Comparison of ENCODE assay signal across 1 cellular context in the genomic region with DNA sequence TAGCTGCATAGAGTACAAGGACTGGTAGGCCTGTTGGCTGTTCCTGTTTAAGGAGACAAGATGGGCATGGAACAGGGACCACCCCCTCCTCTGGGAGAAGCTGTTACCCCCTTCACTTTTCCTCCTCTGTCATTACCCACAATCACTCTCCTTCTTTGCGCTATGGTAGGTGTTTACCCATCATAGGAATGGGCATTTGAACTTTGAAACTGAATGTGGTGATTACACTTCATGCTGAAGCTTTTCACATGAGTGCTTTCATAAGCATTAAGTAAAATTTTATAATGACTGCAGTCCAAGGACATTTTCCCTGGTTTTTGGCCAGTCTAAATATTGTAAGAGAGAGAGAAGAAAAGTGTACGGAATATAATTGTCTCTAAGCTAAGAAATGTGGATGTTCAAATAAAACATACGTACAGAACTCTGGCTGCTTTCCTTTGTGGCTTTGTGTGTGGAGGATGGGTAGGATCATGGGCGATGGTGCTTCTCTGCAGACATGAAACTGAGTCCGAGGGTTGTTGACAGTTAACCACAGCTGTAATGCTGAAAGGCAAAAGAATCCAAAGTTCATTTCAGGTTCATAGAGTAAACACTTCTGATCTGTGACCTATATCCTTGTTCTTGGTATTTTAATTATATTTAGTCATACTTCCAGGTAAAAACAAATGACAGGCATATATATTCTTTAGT.
TF ChIP-seq lines count a peak whose summit lies in the region.

No MANE protein-coding gene starts in this region.

TF ChIP-seq in HepG2, 621 proteins besides CTCF, POLR2A, EP300 and RAD21 (continued from another document and continues in another):
- TF ChIP-seq, protein P1, sequence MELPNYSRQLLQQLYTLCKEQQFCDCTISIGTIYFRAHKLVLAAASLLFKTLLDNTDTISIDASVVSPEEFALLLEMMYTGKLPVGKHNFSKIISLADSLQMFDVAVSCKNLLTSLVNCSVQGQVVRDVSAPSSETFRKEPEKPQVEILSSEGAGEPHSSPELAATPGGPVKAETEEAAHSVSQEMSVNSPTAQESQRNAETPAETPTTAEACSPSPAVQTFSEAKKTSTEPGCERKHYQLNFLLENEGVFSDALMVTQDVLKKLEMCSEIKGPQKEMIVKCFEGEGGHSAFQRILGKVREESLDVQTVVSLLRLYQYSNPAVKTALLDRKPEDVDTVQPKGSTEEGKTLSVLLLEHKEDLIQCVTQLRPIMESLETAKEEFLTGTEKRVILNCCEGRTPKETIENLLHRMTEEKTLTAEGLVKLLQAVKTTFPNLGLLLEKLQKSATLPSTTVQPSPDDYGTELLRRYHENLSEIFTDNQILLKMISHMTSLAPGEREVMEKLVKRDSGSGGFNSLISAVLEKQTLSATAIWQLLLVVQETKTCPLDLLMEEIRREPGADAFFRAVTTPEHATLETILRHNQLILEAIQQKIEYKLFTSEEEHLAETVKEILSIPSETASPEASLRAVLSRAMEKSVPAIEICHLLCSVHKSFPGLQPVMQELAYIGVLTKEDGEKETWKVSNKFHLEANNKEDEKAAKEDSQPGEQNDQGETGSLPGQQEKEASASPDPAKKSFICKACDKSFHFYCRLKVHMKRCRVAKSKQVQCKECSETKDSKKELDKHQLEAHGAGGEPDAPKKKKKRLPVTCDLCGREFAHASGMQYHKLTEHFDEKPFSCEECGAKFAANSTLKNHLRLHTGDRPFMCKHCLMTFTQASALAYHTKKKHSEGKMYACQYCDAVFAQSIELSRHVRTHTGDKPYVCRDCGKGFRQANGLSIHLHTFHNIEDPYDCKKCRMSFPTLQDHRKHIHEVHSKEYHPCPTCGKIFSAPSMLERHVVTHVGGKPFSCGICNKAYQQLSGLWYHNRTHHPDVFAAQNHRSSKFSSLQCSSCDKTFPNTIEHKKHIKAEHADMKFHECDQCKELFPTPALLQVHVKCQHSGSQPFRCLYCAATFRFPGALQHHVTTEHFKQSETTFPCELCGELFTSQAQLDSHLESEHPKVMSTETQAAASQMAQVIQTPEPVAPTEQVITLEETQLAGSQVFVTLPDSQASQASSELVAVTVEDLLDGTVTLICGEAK (IDR thresholded peaks at IDR 0.05), result no peak
- TF ChIP-seq, protein P1 (CRISPR knock-in tag; IDR thresholded peaks at IDR 0.05), result peak; percentile 24; the same call in 1 of the 2 replicates
- TF ChIP-seq KAT2B (IDR thresholded peaks at IDR 0.05; ENCODE audit: borderline replicate concordance, low read depth, low read length), result no peak
- TF ChIP-seq, protein P2, sequence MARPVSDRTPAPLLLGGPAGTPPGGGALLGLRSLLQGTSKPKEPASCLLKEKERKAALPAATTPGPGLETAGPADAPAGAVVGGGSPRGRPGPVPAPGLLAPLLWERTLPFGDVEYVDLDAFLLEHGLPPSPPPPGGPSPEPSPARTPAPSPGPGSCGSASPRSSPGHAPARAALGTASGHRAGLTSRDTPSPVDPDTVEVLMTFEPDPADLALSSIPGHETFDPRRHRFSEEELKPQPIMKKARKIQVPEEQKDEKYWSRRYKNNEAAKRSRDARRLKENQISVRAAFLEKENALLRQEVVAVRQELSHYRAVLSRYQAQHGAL (CRISPR knock-in tag; IDR thresholded peaks at IDR 0.05; ENCODE audit: not compliant biosample characterization), result no peak
- TF ChIP-seq, protein P3, sequence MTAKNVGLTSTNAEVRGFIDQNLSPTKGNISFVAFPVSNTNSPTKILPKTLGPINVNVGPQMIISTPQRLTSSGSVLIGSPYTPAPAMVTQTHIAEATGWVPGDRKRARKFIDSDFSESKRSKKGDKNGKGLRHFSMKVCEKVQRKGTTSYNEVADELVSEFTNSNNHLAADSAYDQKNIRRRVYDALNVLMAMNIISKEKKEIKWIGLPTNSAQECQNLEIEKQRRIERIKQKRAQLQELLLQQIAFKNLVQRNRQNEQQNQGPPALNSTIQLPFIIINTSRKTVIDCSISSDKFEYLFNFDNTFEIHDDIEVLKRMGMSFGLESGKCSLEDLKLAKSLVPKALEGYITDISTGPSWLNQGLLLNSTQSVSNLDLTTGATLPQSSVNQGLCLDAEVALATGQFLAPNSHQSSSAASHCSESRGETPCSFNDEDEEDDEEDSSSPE (CRISPR knock-in tag; IDR thresholded peaks at IDR 0.05), result peak; percentile 60; the same call in 1 of the 2 replicates
- TF ChIP-seq ZNF30 (CRISPR knock-in tag; IDR thresholded peaks at IDR 0.05), result no peak
- TF ChIP-seq, protein P4, sequence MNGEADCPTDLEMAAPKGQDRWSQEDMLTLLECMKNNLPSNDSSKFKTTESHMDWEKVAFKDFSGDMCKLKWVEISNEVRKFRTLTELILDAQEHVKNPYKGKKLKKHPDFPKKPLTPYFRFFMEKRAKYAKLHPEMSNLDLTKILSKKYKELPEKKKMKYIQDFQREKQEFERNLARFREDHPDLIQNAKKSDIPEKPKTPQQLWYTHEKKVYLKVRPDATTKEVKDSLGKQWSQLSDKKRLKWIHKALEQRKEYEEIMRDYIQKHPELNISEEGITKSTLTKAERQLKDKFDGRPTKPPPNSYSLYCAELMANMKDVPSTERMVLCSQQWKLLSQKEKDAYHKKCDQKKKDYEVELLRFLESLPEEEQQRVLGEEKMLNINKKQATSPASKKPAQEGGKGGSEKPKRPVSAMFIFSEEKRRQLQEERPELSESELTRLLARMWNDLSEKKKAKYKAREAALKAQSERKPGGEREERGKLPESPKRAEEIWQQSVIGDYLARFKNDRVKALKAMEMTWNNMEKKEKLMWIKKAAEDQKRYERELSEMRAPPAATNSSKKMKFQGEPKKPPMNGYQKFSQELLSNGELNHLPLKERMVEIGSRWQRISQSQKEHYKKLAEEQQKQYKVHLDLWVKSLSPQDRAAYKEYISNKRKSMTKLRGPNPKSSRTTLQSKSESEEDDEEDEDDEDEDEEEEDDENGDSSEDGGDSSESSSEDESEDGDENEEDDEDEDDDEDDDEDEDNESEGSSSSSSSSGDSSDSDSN (CRISPR knock-in tag; IDR thresholded peaks at IDR 0.05), result peak; percentile 59
- TF ChIP-seq JUND (CRISPR knock-in tag; IDR thresholded peaks at IDR 0.05), result 0 out of 2 replicates have a peak, but pooled peaks have one; percentile 29
- no peak for TF ChIP-seq AGO1 (IDR thresholded peaks at IDR 0.05; ENCODE audit: low read depth, low read length, poor library complexity, severe bottlenecking)
- 0 out of 2 replicates have a peak, but pooled peaks have one; percentile 6 for TF ChIP-seq ZNF615 (CRISPR knock-in tag; IDR thresholded peaks at IDR 0.05; ENCODE audit: borderline replicate concordance)
- no peak for TF ChIP-seq SMC3 (IDR thresholded peaks at IDR 0.05; ENCODE audit: low read length)
- TF ChIP-seq, protein P5, sequence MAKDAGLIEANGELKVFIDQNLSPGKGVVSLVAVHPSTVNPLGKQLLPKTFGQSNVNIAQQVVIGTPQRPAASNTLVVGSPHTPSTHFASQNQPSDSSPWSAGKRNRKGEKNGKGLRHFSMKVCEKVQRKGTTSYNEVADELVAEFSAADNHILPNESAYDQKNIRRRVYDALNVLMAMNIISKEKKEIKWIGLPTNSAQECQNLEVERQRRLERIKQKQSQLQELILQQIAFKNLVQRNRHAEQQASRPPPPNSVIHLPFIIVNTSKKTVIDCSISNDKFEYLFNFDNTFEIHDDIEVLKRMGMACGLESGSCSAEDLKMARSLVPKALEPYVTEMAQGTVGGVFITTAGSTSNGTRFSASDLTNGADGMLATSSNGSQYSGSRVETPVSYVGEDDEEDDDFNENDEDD (CRISPR knock-in tag; IDR thresholded peaks at IDR 0.05; ENCODE audit: borderline replicate concordance), result 0 out of 2 replicates have a peak, but pooled peaks have one; percentile 23
- TF ChIP-seq SPEN (CRISPR knock-in tag; IDR thresholded peaks at IDR 0.05; ENCODE audit: low read depth), result no peak
- no peak for TF ChIP-seq HOXA7 (CRISPR knock-in tag; IDR thresholded peaks at IDR 0.05)
- TF ChIP-seq RFXANK (CRISPR knock-in tag; IDR thresholded peaks at IDR 0.05), result 0 out of 2 replicates have a peak, but pooled peaks have one; percentile 56
- peak; percentile 51; the same call in 1 of the 2 replicates for TF ChIP-seq MZF1 (CRISPR knock-in tag; IDR thresholded peaks at IDR 0.05; ENCODE audit: borderline replicate concordance)
- TF ChIP-seq ZSCAN20 (CRISPR knock-in tag; IDR thresholded peaks at IDR 0.05; ENCODE audit: borderline replicate concordance), result no peak
- TF ChIP-seq, protein P6, sequence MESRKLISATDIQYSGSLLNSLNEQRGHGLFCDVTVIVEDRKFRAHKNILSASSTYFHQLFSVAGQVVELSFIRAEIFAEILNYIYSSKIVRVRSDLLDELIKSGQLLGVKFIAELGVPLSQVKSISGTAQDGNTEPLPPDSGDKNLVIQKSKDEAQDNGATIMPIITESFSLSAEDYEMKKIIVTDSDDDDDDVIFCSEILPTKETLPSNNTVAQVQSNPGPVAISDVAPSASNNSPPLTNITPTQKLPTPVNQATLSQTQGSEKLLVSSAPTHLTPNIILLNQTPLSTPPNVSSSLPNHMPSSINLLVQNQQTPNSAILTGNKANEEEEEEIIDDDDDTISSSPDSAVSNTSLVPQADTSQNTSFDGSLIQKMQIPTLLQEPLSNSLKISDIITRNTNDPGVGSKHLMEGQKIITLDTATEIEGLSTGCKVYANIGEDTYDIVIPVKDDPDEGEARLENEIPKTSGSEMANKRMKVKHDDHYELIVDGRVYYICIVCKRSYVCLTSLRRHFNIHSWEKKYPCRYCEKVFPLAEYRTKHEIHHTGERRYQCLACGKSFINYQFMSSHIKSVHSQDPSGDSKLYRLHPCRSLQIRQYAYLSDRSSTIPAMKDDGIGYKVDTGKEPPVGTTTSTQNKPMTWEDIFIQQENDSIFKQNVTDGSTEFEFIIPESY (CRISPR knock-in tag; IDR thresholded peaks at IDR 0.05), result 0 out of 2 replicates have a peak, but pooled peaks have one; percentile 46
- TF ChIP-seq ZNF749 (CRISPR knock-in tag; IDR thresholded peaks at IDR 0.05; ENCODE audit: borderline replicate concordance), result peak; percentile 39; the same call in 1 of the 2 replicates
- TF ChIP-seq ZNF703 (CRISPR knock-in tag; IDR thresholded peaks at IDR 0.05; ENCODE audit: borderline replicate concordance), result no peak
- TF ChIP-seq, protein P7, sequence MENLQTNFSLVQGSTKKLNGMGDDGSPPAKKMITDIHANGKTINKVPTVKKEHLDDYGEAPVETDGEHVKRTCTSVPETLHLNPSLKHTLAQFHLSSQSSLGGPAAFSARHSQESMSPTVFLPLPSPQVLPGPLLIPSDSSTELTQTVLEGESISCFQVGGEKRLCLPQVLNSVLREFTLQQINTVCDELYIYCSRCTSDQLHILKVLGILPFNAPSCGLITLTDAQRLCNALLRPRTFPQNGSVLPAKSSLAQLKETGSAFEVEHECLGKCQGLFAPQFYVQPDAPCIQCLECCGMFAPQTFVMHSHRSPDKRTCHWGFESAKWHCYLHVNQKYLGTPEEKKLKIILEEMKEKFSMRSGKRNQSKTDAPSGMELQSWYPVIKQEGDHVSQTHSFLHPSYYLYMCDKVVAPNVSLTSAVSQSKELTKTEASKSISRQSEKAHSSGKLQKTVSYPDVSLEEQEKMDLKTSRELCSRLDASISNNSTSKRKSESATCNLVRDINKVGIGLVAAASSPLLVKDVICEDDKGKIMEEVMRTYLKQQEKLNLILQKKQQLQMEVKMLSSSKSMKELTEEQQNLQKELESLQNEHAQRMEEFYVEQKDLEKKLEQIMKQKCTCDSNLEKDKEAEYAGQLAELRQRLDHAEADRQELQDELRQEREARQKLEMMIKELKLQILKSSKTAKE (CRISPR knock-in tag; IDR thresholded peaks at IDR 0.05; ENCODE audit: borderline replicate concordance), result 0 out of 2 replicates have a peak, but pooled peaks have one; percentile 41
- TF ChIP-seq SOX5 (CRISPR knock-in tag; IDR thresholded peaks at IDR 0.05; ENCODE audit: borderline replicate concordance), result peak; percentile 88
- TF ChIP-seq ZSCAN21 (CRISPR knock-in tag; IDR thresholded peaks at IDR 0.05; ENCODE audit: borderline replicate concordance), result peak; percentile 30; the same call in 1 of the 2 replicates
- TF ChIP-seq, protein P8, sequence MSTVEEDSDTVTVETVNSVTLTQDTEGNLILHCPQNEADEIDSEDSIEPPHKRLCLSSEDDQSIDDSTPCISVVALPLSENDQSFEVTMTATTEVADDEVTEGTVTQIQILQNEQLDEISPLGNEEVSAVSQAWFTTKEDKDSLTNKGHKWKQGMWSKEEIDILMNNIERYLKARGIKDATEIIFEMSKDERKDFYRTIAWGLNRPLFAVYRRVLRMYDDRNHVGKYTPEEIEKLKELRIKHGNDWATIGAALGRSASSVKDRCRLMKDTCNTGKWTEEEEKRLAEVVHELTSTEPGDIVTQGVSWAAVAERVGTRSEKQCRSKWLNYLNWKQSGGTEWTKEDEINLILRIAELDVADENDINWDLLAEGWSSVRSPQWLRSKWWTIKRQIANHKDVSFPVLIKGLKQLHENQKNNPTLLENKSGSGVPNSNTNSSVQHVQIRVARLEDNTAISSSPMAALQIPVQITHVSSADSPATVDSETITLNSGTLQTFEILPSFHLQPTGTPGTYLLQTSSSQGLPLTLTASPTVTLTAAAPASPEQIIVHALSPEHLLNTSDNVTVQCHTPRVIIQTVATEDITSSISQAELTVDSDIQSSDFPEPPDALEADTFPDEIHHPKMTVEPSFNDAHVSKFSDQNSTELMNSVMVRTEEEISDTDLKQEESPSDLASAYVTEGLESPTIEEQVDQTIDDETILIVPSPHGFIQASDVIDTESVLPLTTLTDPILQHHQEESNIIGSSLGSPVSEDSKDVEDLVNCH (CRISPR knock-in tag; IDR thresholded peaks at IDR 0.05), result no peak
- TF ChIP-seq ZNF564 (CRISPR knock-in tag; IDR thresholded peaks at IDR 0.05), result 0 out of 2 replicates have a peak, but pooled peaks have one; percentile 40
- peak; percentile 82; the same call in 1 of the 2 replicates for TF ChIP-seq ZNF816 (CRISPR knock-in tag; IDR thresholded peaks at IDR 0.05; ENCODE audit: borderline replicate concordance)
